In genomic region chr19:15466851-15467733, GRCh38 we compare ENCODE assay signal across 9 cellular contexts. TPM values are rescaled to one million over a fixed set of nuclear protein-coding genes. Genes with fewer than 3 reads are reported as not detected.
DNase-seq lines count a peak whose midpoint lies in the region; ATAC-seq and TF ChIP-seq lines count a peak whose summit lies in the region.
"Had no signal": no experiment of that assay in that cellular context is flagged by ENCODE, and none has a peak within 500 bp of the region (broad histone marks: within the 10 kb centered on the region; RNA-seq: fewer than 3 reads in every experiment).

No MANE protein-coding gene starts in this region.

- H3K9me3 ChIP-seq in BLaER1 treated with 17β-estradiol and CSF1 and Interleukin-3, amounts not matched to agents 10 nM and 100 nM (replicated peaks in 1 of 11): peaks cover 0 to 7% (median under 1%) of the 10 kb centered on the region in 11 experiments; a peak in 5 of 22 replicates
- H3K9me3 ChIP-seq in Loucy (ENCODE audit: insufficient read depth, low read depth, low read length): no peaks in the 10 kb centered on the region
- no peaks in the 10 kb centered on the region for H3K9me3 ChIP-seq in left ventricle myocardium inferior (replicated peaks)

- ATAC-seq in GM19468 (IDR thresholded peaks at IDR 0.05; ENCODE audit: extremely low read depth, unreplicated experiment): peak; percentile 42

- TF ChIP-seq CTCF in Loucy (conservative IDR thresholded peaks at IDR 0.05; ENCODE audit: low read length) (no peak), left ventricle myocardium inferior (IDR thresholded peaks at IDR 0.05; ENCODE audit: borderline replicate concordance) (no peak)

- H3K79me2 ChIP-seq in Loucy (ENCODE audit: insufficient read depth, low read length): peaks cover 15% of the 10 kb centered on the region

- H3K4me3 ChIP-seq in BLaER1 treated with 17β-estradiol and CSF1 and Interleukin-3, amounts not matched to agents 10 nM and 100 nM: peak overlapping the region in 4 of 10 experiments; percentile 10 to 33 (median 20); a peak in 6 of 20 replicates
- H3K4me3 ChIP-seq in Loucy (ENCODE audit: low read length, poor library complexity, severe bottlenecking) (peak overlapping the region; percentile 5), left ventricle myocardium inferior (no peak overlapping the region)

- no peak overlapping the region for H2AFZ ChIP-seq in Loucy (ENCODE audit: low read length)

- peak overlapping the region in 9 of 11 experiments; percentile 29 to 99 (median 98); a peak in 17 of 22 replicates for H3K27ac ChIP-seq in BLaER1 treated with 17β-estradiol and CSF1 and Interleukin-3, amounts not matched to agents 10 nM and 100 nM
- no peak overlapping the region for H3K27ac ChIP-seq in left ventricle myocardium inferior (replicated peaks)

- peaks cover 16% of the 10 kb centered on the region; the same call in 1 of the 2 replicates for H3F3A ChIP-seq in Loucy (ENCODE audit: low read depth)

- peaks cover 10 to 16% (median 14%) of the 10 kb centered on the region in 11 experiments for H3K27me3 ChIP-seq in BLaER1 treated with 17β-estradiol and CSF1 and Interleukin-3, amounts not matched to agents 10 nM and 100 nM
- H3K27me3 ChIP-seq in Loucy (ENCODE audit: insufficient read depth, low read length, poor library complexity, severe bottlenecking) (no peaks in the 10 kb centered on the region), left ventricle myocardium inferior (ENCODE audit: low read depth) (peaks cover 96% of the 10 kb centered on the region)

- H4K20me1 ChIP-seq in BLaER1 treated with 17β-estradiol and CSF1 and Interleukin-3, amounts not matched to agents 10 nM and 100 nM: no peaks in the 10 kb centered on the region
- H4K20me1 ChIP-seq in Loucy (ENCODE audit: insufficient read depth, low read length, poor library complexity, severe bottlenecking): no peaks in the 10 kb centered on the region

- intact Hi-C loops in left ventricle myocardium inferior (cut with micrococcal nuclease): no loop called here

- H3K4me2 ChIP-seq in BLaER1 treated with 17β-estradiol and CSF1 and Interleukin-3, amounts not matched to agents 10 nM and 100 nM: peak overlapping the region; percentile 55 to 98 (median 86)
- H3K4me2 ChIP-seq in Loucy (ENCODE audit: low read depth, low read length, poor library complexity, severe bottlenecking): peak overlapping the region; percentile 61

- DNase-seq in activated T-cell treated with anti-CD3 and anti-CD28 coated beads, Interleukin-2, amount 50 U/mL, for 1 hour: peak; percentile 50
- DNase-seq in renal cortical epithelial cell (ENCODE audit: low read depth) (peak; percentile 4), hypothalamus (lab: John Stamatoyannopoulos, UW) (no peak), left ventricle myocardium inferior (no peak), GOT3 (lab: John Stamatoyannopoulos, UW) (no peak)

- H3K9ac ChIP-seq in BLaER1 treated with 17β-estradiol and CSF1 and Interleukin-3, amounts not matched to agents 10 nM and 100 nM: peak overlapping the region; percentile 0 to 98 (median 50); a peak in 16 of 22 replicates
- H3K9ac ChIP-seq in Loucy (ENCODE audit: low read depth, low read length, poor library complexity, severe bottlenecking): peak overlapping the region; percentile 41

- H3K9me2 ChIP-seq in Loucy (replicated peaks; ENCODE audit: low read depth, low read length): no peaks in the 10 kb centered on the region

- peaks cover 0 to 7% (median 3%) of the 10 kb centered on the region in 11 experiments; a peak in 9 of 22 replicates for H3K36me3 ChIP-seq in BLaER1 treated with 17β-estradiol and CSF1 and Interleukin-3, amounts not matched to agents 10 nM and 100 nM
- H3K36me3 ChIP-seq in Loucy (ENCODE audit: insufficient read depth, low read length) (no peaks in the 10 kb centered on the region), left ventricle myocardium inferior (no peaks in the 10 kb centered on the region)

- H3K4me1 ChIP-seq in BLaER1 treated with 17β-estradiol and CSF1 and Interleukin-3, amounts not matched to agents 10 nM and 100 nM: peaks cover 56 to 81% (median 73%) of the 10 kb centered on the region in 10 experiments
- peaks cover 54% of the 10 kb centered on the region for H3K4me1 ChIP-seq in Loucy (ENCODE audit: insufficient read depth, low read length, poor library complexity, severe bottlenecking)
- peaks cover 7% of the 10 kb centered on the region for H3K4me1 ChIP-seq in left ventricle myocardium inferior

RNA-seq across cellular contexts. Expression of gene RASAL3, which starts 2.7 kb away (rescaled TPM):
- total RNA-seq in renal cortical epithelial cell: 0.17 and 2.9 TPM in 2 replicates
- 1.5 TPM for total RNA-seq in left ventricle myocardium inferior
- total RNA-seq: epithelial cell of proximal tubule had no signal

RNA-seq across cellular contexts. Expression of gene PGLYRP2, which starts 12.2 kb away (rescaled TPM):
- total RNA-seq in renal cortical epithelial cell: not detected in 2 replicates
- total RNA-seq in left ventricle myocardium inferior: not detected
- total RNA-seq: epithelial cell of proximal tubule had no signal

RNA-seq across cellular contexts. Expression of gene WIZ, which starts 17.3 kb away (rescaled TPM):
- 3.3 and 31.8 TPM in 2 replicates for total RNA-seq in renal cortical epithelial cell
- total RNA-seq in left ventricle myocardium inferior: 25.3 TPM

RNA-seq across cellular contexts. Expression of gene CYP4F22, which starts 41.2 kb away (rescaled TPM):
- not detected in 2 replicates for total RNA-seq in renal cortical epithelial cell
- not detected for total RNA-seq in left ventricle myocardium inferior
- total RNA-seq: epithelial cell of proximal tubule had no signal

RNA-seq across cellular contexts. Expression of gene AKAP8L, which starts 48.3 kb away (rescaled TPM):
- total RNA-seq in renal cortical epithelial cell (42.4 and 80.6 TPM in 2 replicates), left ventricle myocardium inferior (74.5 TPM)

Comparison
In these comparisons a context has a peak if more than half of its experiments do, and no peak if none do; other contexts are left out.
1. DNase-seq: peak in activated T-cell treated with anti-CD3 and anti-CD28 coated beads, Interleukin-2, amount 50 U/mL, for 1 hour (single experiment) and renal cortical epithelial cell (single experiment); none in hypothalamus (0 of 51), left ventricle myocardium inferior (single experiment) and GOT3 (single experiment).